Comparison of ENCODE assay signal across 8 cellular contexts in the genomic region with DNA sequence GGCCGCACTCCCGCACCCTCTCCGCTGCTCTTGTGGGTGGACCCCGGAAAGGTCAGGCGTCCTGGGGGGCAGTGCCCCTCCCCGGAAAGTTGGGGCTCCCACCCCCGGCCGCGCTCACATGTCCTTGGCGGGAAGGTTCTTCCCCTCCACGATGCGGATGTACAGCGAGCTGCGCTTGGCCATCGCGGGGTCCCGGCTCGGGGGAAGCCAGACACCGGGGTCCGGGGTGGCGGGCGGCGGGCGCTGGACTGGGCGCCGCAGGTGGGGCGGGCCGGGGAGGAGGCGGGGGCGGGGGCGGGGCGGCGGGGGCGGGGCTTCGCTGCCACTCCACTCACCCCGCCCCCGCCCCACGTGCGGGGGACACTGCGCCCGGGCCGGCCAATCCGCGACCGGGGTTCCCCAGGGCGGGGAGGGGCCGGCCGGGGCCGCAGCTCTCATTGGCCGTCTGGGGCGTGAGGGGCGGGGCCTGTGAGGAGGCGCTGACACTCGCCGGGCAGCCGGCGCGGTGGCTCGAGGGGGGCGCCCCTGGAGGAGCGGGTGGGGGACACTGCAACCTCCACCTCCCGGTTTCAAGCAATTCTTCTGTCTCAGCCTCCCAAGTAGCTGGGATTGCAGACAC. TPM values are rescaled to one million over a fixed set of nuclear protein-coding genes. Genes with fewer than 3 reads are reported as not detected.
DNase-seq lines count a peak whose midpoint lies in the region; ATAC-seq and TF ChIP-seq lines count a peak whose summit lies in the region.
"Not testable (repeated sequence)": the region's sequence is repeated elsewhere in the genome, so short reads cannot be mapped to it uniquely, and the experiment has no call there.

A gene (minus strand): TSS at position 250 of the 619 bp plus-strand sequence. CDS start 67 bp downstream, at position 183.

- not testable (repeated sequence) for H3K36me3 ChIP-seq in CD8-positive, alpha-beta T cell (ENCODE audit: insufficient read depth, low read length); fibroblast of lung (ENCODE audit: control insufficient read depth, insufficient read depth, low read length)

- not testable (repeated sequence) for H3K27ac ChIP-seq in CD8-positive, alpha-beta T cell (ENCODE audit: low read depth, low read length); fibroblast of lung (ENCODE audit: insufficient read depth, low read length)

- CTCF ChIA-PET in CD8-positive, alpha-beta T cell (lab: Charles Lee), result not testable (repeated sequence)

- H3K9me3 Mint-ChIP-seq in CD8-positive, alpha-beta T cell; stimulated activated effector memory CD8-positive, alpha-beta T cell treated with anti-CD3 and anti-CD28 coated beads, Interleukin-12 subunit alpha, Interleukin-12 subunit beta, amount 100 ng/mL, for 72 hours: not testable (repeated sequence)

- POLR2A ChIA-PET in CD8-positive, alpha-beta T cell (lab: Charles Lee), result not testable (repeated sequence)

- not testable (repeated sequence) for TF ChIP-seq CTCF in CD8-positive, alpha-beta T cell (IDR thresholded peaks at IDR 0.05); fibroblast of lung (conservative IDR thresholded peaks at IDR 0.05 in 1 of 2, IDR thresholded peaks at IDR 0.05 in 1 of 2; ENCODE audit: low read depth in 1 of 2, low read length in 2 of 2)

- not testable (repeated sequence) for H3K9ac ChIP-seq in fibroblast of lung (ENCODE audit: insufficient read depth, low read length)

- intact Hi-C loops in CD8-positive, alpha-beta T cell (cut with DNase I, micrococcal nuclease), result not testable (repeated sequence)

- H3K4me3 Mint-ChIP-seq in CD8-positive, alpha-beta T cell, result peak within 1 kb of the TSS; percentile 51
- not testable (repeated sequence) for H3K4me3 Mint-ChIP-seq in stimulated activated effector memory CD8-positive, alpha-beta T cell treated with anti-CD3 and anti-CD28 coated beads, Interleukin-12 subunit alpha, Interleukin-12 subunit beta, amount 100 ng/mL, for 72 hours

- H3K9me3 ChIP-seq in CD8-positive, alpha-beta T cell (ENCODE audit: low read length); fibroblast of lung (ENCODE audit: control insufficient read depth, insufficient read depth, low read depth, low read length): not testable (repeated sequence)

- not testable (repeated sequence) for H3K27ac Mint-ChIP-seq in CD8-positive, alpha-beta T cell; stimulated activated effector memory CD8-positive, alpha-beta T cell treated with anti-CD3 and anti-CD28 coated beads, Interleukin-12 subunit alpha, Interleukin-12 subunit beta, amount 100 ng/mL, for 72 hours

- not testable (repeated sequence) for H2AFZ ChIP-seq in fibroblast of lung (ENCODE audit: low read length)

- not testable (repeated sequence) for H3K36me3 Mint-ChIP-seq in CD8-positive, alpha-beta T cell; stimulated activated effector memory CD8-positive, alpha-beta T cell treated with anti-CD3 and anti-CD28 coated beads, Interleukin-12 subunit alpha, Interleukin-12 subunit beta, amount 100 ng/mL, for 72 hours

- H3K27me3 Mint-ChIP-seq in CD8-positive, alpha-beta T cell (ENCODE audit: low read depth), result not testable (repeated sequence)

- not testable (repeated sequence) for H3K4me1 ChIP-seq in CD8-positive, alpha-beta T cell (ENCODE audit: insufficient read depth, low read length); fibroblast of lung (ENCODE audit: control insufficient read depth, extremely low read depth, insufficient read depth, low read length)

- not testable (repeated sequence) for H3K79me2 ChIP-seq in fibroblast of lung (ENCODE audit: control insufficient read depth, insufficient read depth, low read length)

- not testable (repeated sequence) for H3K4me1 Mint-ChIP-seq in CD8-positive, alpha-beta T cell (ENCODE audit: low read depth); stimulated activated effector memory CD8-positive, alpha-beta T cell treated with anti-CD3 and anti-CD28 coated beads, Interleukin-12 subunit alpha, Interleukin-12 subunit beta, amount 100 ng/mL, for 72 hours

- H3K27me3 ChIP-seq in CD8-positive, alpha-beta T cell (ENCODE audit: insufficient read depth, low read length); fibroblast of lung (ENCODE audit: control insufficient read depth, insufficient read depth, low read length): not testable (repeated sequence)

- H3K4me2 ChIP-seq in fibroblast of lung (ENCODE audit: extremely low read depth, insufficient read depth, low read length), result peak within 1 kb of the TSS; percentile 44

- peak in 4 of 7 experiments; percentile 30 to 63 (median 35) for DNase-seq in CD8-positive, alpha-beta T cell
- DNase-seq in RPMI8226, result peak; percentile 57
- DNase-seq in activated gamma-delta T cell treated with Interleukin-2 at 50 U/mL for 16 hours, result peak; percentile 14
- DNase-seq in fibroblast of lung (ENCODE audit: low read depth in 2 of 2), result peak in 1 of 2 donors; percentile 0
- DNase-seq in middle frontal gyrus (ENCODE audit: extremely low spot score, low spot score), result peak; percentile 1
- DNase-seq in stimulated activated effector memory CD8-positive, alpha-beta T cell treated with anti-CD3 and anti-CD28 coated beads, Interleukin-12 subunit alpha, Interleukin-12 subunit beta, amount 100 ng/mL, for 72 hours (ENCODE audit: low spot score in 2 of 2), result peak in 1 of 2 donors; percentile 85

- not testable (repeated sequence) for H3K4me3 ChIP-seq in CD8-positive, alpha-beta T cell (ENCODE audit: low read depth, low read length)
- H3K4me3 ChIP-seq in fibroblast of lung (replicated peaks in 1 of 4; ENCODE audit: control extremely low read depth in 1 of 4, insufficient read depth in 1 of 4, low read depth in 3 of 4, low read length in 4 of 4), result peak within 1 kb of the TSS in 1 of 4 experiments; percentile 48

- ATAC-seq in CD8-positive, alpha-beta T cell, result peak; percentile 99
- ATAC-seq in GM19467 (IDR thresholded peaks at IDR 0.05; ENCODE audit: unreplicated experiment) (peak; percentile 71), HG03097 (IDR thresholded peaks at IDR 0.05; ENCODE audit: low FRiP score, unreplicated experiment) (peak; percentile 56)
- peak; percentile 92 for ATAC-seq in stimulated activated effector memory CD8-positive, alpha-beta T cell treated with anti-CD3 and anti-CD28 coated beads, Interleukin-12 subunit alpha, Interleukin-12 subunit beta, amount 100 ng/mL, for 72 hours

- not testable (repeated sequence) for H4K20me1 ChIP-seq in fibroblast of lung (ENCODE audit: control insufficient read depth, extremely low read depth, insufficient read depth, low read length)

RNA-seq across cellular contexts. Expression of the gene that starts here (rescaled TPM):
- total RNA-seq in CD8-positive, alpha-beta T cell, result 10 to 100 TPM; 64.4 to 67.6 TPM
- 2.1 and 6.2 TPM in 2 replicates for total RNA-seq in fibroblast of lung
- polyA plus RNA-seq in fibroblast of lung, result 3.5 and 4.5 TPM in 2 replicates
- polyA plus RNA-seq in fibroblast of lung (2012), result 7.6 and 8.0 TPM in 2 replicates
- 1.6 and 9.2 TPM in 2 replicates for polyA minus RNA-seq in fibroblast of lung (ENCODE audit: low replicate concordance)
